Comparison of ENCODE assay signal across 1 cellular context in genomic region chr16:58509256-58510096, GRCh38.
TF ChIP-seq lines count a peak whose summit lies in the region.

No MANE protein-coding gene starts in this region.

TF ChIP-seq in endothelial cell of umbilical vein, 7 proteins besides CTCF, POLR2A, EP300 and RAD21 (continued from another document):
- TF ChIP-seq MAX (IDR thresholded peaks at IDR 0.05; ENCODE audit: insufficient read depth, insufficient read length) (no peak), POLR2AphosphoS5 (IDR thresholded peaks at IDR 0.05; ENCODE audit: insufficient read depth, low read depth, low read length) (no peak), MYC (IDR thresholded peaks at IDR 0.05; ENCODE audit: low read depth, low read length) (no peak)
